ENCODE assay signal across 6 cellular contexts in genomic region chr6:90525421-90525820, GRCh38.
"Had no signal": no experiment of that assay in that cellular context is flagged by ENCODE, and none has a peak within 500 bp of the region (broad histone marks: within the 10 kb centered on the region; RNA-seq: fewer than 3 reads in every experiment).

No MANE protein-coding gene starts in this region.

- H3K27me3 Mint-ChIP-seq: IgD-negative memory B cell had no signal

- H3K4me3 Mint-ChIP-seq: GM23338, H9, IgD-negative memory B cell had no signal

- H3K27ac Mint-ChIP-seq: GM23338, H9, IgD-negative memory B cell had no signal

- H3K4me1 Mint-ChIP-seq: GM23338, H9 had no signal

- H3K9me3 Mint-ChIP-seq: GM23338, H9, IgD-negative memory B cell had no signal

- DNase-seq: H9, HCEC 1CT, KG1 had no signal

- ATAC-seq: GM23338, HepG2 had no signal
